1 cellular context compared by ENCODE assay signal in genomic region chr10:103157246-103157645, GRCh38.
TF ChIP-seq lines count a peak whose summit lies in the region.

No MANE protein-coding gene starts in this region.

TF ChIP-seq in WTC11, 78 proteins besides CTCF, POLR2A, EP300 and RAD21 (continued from another document):
- TF ChIP-seq SMAD3 (CRISPR knock-in tag; IDR thresholded peaks at IDR 0.05; ENCODE audit: borderline replicate concordance) (no peak), GRHL2 (CRISPR knock-in tag; IDR thresholded peaks at IDR 0.05; ENCODE audit: insufficient replicate concordance, severe bottlenecking) (no peak), SP1 (CRISPR knock-in tag; conservative IDR thresholded peaks at IDR 0.05) (no peak)
TF ChIP-seq in WTC11: peak in this region for 0.
